32 cellular contexts compared by ENCODE assay signal in genomic region chr4:177163532-177163931, GRCh38.
DNase-seq lines count a peak whose midpoint lies in the region; ATAC-seq and TF ChIP-seq lines count a peak whose summit lies in the region.
"Had no signal": no experiment of that assay in that cellular context is flagged by ENCODE, and none has a peak within 500 bp of the region (broad histone marks: within the 10 kb centered on the region; RNA-seq: fewer than 3 reads in every experiment).

No MANE protein-coding gene starts in this region.

- H3K9me3 ChIP-seq in KOPT-K1 (ENCODE audit: insufficient read depth, low read length, poor library complexity, severe bottlenecking), result no peaks in the 10 kb centered on the region
- H3K9me3 ChIP-seq: right atrium auricular region, stomach, uterus had no signal

- peaks cover 23% of the 10 kb centered on the region for H3K27me3 Mint-ChIP-seq in osteocyte (ENCODE audit: unreplicated experiment)

- H3K27ac ChIP-seq in KOPT-K1 (ENCODE audit: low read depth, low read length, poor library complexity, severe bottlenecking), result peak overlapping the region; percentile 19
- H3K27ac ChIP-seq: cardiac muscle cell, epithelial cell of prostate, heart left ventricle, neural progenitor cell, right atrium auricular region, stomach, uterus, WERI-Rb-1 had no signal

- H3K36me3 Mint-ChIP-seq in osteocyte (ENCODE audit: unreplicated experiment), result no peaks in the 10 kb centered on the region
- H3K36me3 Mint-ChIP-seq: CD8-positive, alpha-beta memory T cell; neural progenitor cell had no signal

- H3K4me1 Mint-ChIP-seq in osteocyte (ENCODE audit: unreplicated experiment), result no peaks in the 10 kb centered on the region
- H3K4me1 Mint-ChIP-seq: CD8-positive, alpha-beta memory T cell; neural progenitor cell had no signal

- ATAC-seq in GM18867 (IDR thresholded peaks at IDR 0.05; ENCODE audit: unreplicated experiment) (no peak), HG02852 (IDR thresholded peaks at IDR 0.05; ENCODE audit: unreplicated experiment) (no peak)
- ATAC-seq: activated CD8-positive, alpha-beta T cell treated with anti-CD3 and anti-CD28 coated beads, Interleukin-2, amount 10 ng/mL, durations not matched to agents 7 days and 5 days; heart left ventricle; left ventricle myocardium superior; Panc1 had no signal

- peaks cover 33% of the 10 kb centered on the region for H3K36me3 ChIP-seq in KOPT-K1 (ENCODE audit: insufficient read depth, low read length)
- H3K36me3 ChIP-seq: cardiac muscle cell, heart left ventricle, neural progenitor cell, right atrium auricular region, stomach, uterus, WERI-Rb-1 had no signal

- H3K4me3 Mint-ChIP-seq in osteocyte (ENCODE audit: unreplicated experiment), result no peak overlapping the region
- H3K4me3 Mint-ChIP-seq: activated CD8-positive, alpha-beta T cell treated with anti-CD3 and anti-CD28 coated beads, Interleukin-2, amount 10 ng/mL, durations not matched to agents 7 days and 5 days; CD8-positive, alpha-beta memory T cell; neural progenitor cell had no signal

- no peak overlapping the region for H3K27ac Mint-ChIP-seq in osteocyte (ENCODE audit: unreplicated experiment)
- H3K27ac Mint-ChIP-seq: activated CD8-positive, alpha-beta T cell treated with anti-CD3 and anti-CD28 coated beads, Interleukin-2, amount 10 ng/mL, durations not matched to agents 7 days and 5 days; activated T-helper 2 cell treated with anti-CD3 and anti-CD28 coated beads, Interferon-gamma antibody, Interleukin-2, Interleukin-4, amounts not matched to agents 10 μg/mL and 5 μg/mL and 100 μg/mL, durations not matched to agents 14 hours and 24 hours and 36 hours; CD8-positive, alpha-beta memory T cell; neural progenitor cell had no signal

- no peaks in the 10 kb centered on the region for H3K9me3 Mint-ChIP-seq in osteocyte (ENCODE audit: unreplicated experiment)
- H3K9me3 Mint-ChIP-seq: activated T-helper 2 cell treated with anti-CD3 and anti-CD28 coated beads, Interferon-gamma antibody, Interleukin-2, Interleukin-4, amounts not matched to agents 10 μg/mL and 5 μg/mL and 100 μg/mL, durations not matched to agents 14 hours and 24 hours and 36 hours; neural progenitor cell had no signal

- DNase-seq in EL (peak; percentile 66), astrocyte of the hippocampus (ENCODE audit: low read depth, low spot score) (peak; percentile 72), renal cortical epithelial cell (ENCODE audit: low read depth) (peak; percentile 64), osteocyte (ENCODE audit: extremely low spot score, unreplicated experiment) (no peak)
- DNase-seq: activated CD4-positive, alpha-beta T cell treated with anti-CD3 and anti-CD28 coated beads for 4 hours; activated CD8-positive, alpha-beta T cell treated with anti-CD3 and anti-CD28 coated beads, Interleukin-2, amount 10 ng/mL, durations not matched to agents 7 days and 5 days; activated naive CD4-positive, alpha-beta T cell treated with anti-CD3 and anti-CD28 coated beads, Interleukin-2, amount 50 U/mL, for 16 hours; amniotic stem cell; CD8-positive, alpha-beta memory T cell; effector memory CD4-positive, alpha-beta T cell; foreskin melanocyte; heart left ventricle; KBM-7; left ventricle myocardium superior; NCI-H1417; NCI-H2029; NCI-H510A treated with DMSO at 0.1 percent for 48 hours; SIG-M5; stimulated activated CD4-positive, alpha-beta T cell treated with anti-CD3 and anti-CD28 coated beads, Interleukin-2, amount 100 ng/mL, for 48 hours; stomach; T1000; uterus; WERI-Rb-1 had no signal

- no peak for TF ChIP-seq CTCF in osteocyte (IDR thresholded peaks at IDR 0.05)
